Comparison of ENCODE assay signal across 10 cellular contexts in genomic region chr5:1648806-1649205, GRCh38.
"Had no signal": no experiment of that assay in that cellular context is flagged by ENCODE, and none has a peak within 500 bp of the region (broad histone marks: within the 10 kb centered on the region; RNA-seq: fewer than 3 reads in every experiment).

No MANE protein-coding gene starts in this region.

- H3K9me3 ChIP-seq: adrenal gland, esophagus squamous epithelium, thoracic aorta had no signal

- H3K4me1 ChIP-seq: adrenal gland had no signal

- H3K4me3 ChIP-seq: adrenal gland, esophagus squamous epithelium, thoracic aorta had no signal

- H3K36me3 ChIP-seq: adrenal gland, esophagus squamous epithelium, thoracic aorta had no signal

- DNase-seq: activated CD4-positive, alpha-beta T cell treated with anti-CD3 and anti-CD28 coated beads, Interleukin-2, amount 50 U/mL, for 1 hour; activated naive CD4-positive, alpha-beta T cell treated with anti-CD3 and anti-CD28 coated beads, Interleukin-2, amount 10 ng/mL, durations not matched to agents 7 days and 5 days; activated T-cell treated with anti-CD3 and anti-CD28 coated beads for 4 hours; adrenal gland; esophagus squamous epithelium; naive B cell; retina; stimulated activated CD4-positive, alpha-beta T cell treated with anti-CD3 and anti-CD28 coated beads, Interleukin-15, amount 100 ng/mL, for 24 hours; stimulated activated CD4-positive, alpha-beta T cell treated with anti-CD3 and anti-CD28 coated beads, Interleukin-4, amount 100 ng/mL, for 24 hours had no signal

- H3K27ac ChIP-seq: adrenal gland, esophagus squamous epithelium, thoracic aorta had no signal
